Comparison of ENCODE assay signal across 12 cellular contexts in genomic region chr14:94027566-94028449, GRCh38. TPM values are rescaled to one million over a fixed set of nuclear protein-coding genes. Genes with fewer than 3 reads are reported as not detected.
DNase-seq lines count a peak whose midpoint lies in the region; ATAC-seq and TF ChIP-seq lines count a peak whose summit lies in the region.
"Had no signal": no experiment of that assay in that cellular context is flagged by ENCODE, and none has a peak within 500 bp of the region (broad histone marks: within the 10 kb centered on the region; RNA-seq: fewer than 3 reads in every experiment).

No MANE protein-coding gene starts in this region.

- peak overlapping the region in 4 of 5 experiments; percentile 25 to 68 (median 52) for H3K27ac Mint-ChIP-seq in brain
- peak overlapping the region in 4 of 9 donors; percentile 1 to 60 (median 43) for H3K27ac Mint-ChIP-seq in naive thymus-derived CD4-positive, alpha-beta T cell

- H3K27ac ChIP-seq in naive thymus-derived CD4-positive, alpha-beta T cell (ENCODE audit: low read depth, low read length), result no peak overlapping the region
- H3K27ac ChIP-seq: tibial artery had no signal

- no peak for TF ChIP-seq CTCF in brain (conservative IDR thresholded peaks at IDR 0.05)

- CTCF ChIA-PET in naive thymus-derived CD4-positive, alpha-beta T cell (lab: Charles Lee), result interaction anchor here (0.6 to 1.3 kb wide), 4 partner anchors 9 to 154 kb away, joined by 3 to 4 read pairs (median 4); no protein-coding TSS in a partner anchor

- peaks cover 2% of the 10 kb centered on the region for H3K27me3 Mint-ChIP-seq in brain
- peaks cover 0 to 2% (median 0%) of the 10 kb centered on the region in 5 donors for H3K27me3 Mint-ChIP-seq in naive thymus-derived CD4-positive, alpha-beta T cell

- H3K9me3 ChIP-seq in naive thymus-derived CD4-positive, alpha-beta T cell (ENCODE audit: control insufficient read depth in 2 of 3, low read length in 3 of 3), result no peaks in the 10 kb centered on the region
- H3K9me3 ChIP-seq: tibial artery had no signal

- no peaks in the 10 kb centered on the region for H3K27me3 ChIP-seq in naive thymus-derived CD4-positive, alpha-beta T cell (ENCODE audit: control insufficient read depth in 2 of 2, insufficient read depth in 2 of 2, low read length in 2 of 2)
- H3K27me3 ChIP-seq: tibial artery had no signal

- H3K9me3 Mint-ChIP-seq in brain, result peaks cover 0 to 2% (median 0%) of the 10 kb centered on the region in 5 experiments
- no peaks in the 10 kb centered on the region for H3K9me3 Mint-ChIP-seq in naive thymus-derived CD4-positive, alpha-beta T cell

- no peaks in the 10 kb centered on the region for H3K36me3 ChIP-seq in naive thymus-derived CD4-positive, alpha-beta T cell (ENCODE audit: control insufficient read depth in 2 of 3, insufficient read depth in 3 of 3, low read length in 3 of 3)
- H3K36me3 ChIP-seq: tibial artery had no signal

- H3K36me3 Mint-ChIP-seq in brain, result peaks cover 10% of the 10 kb centered on the region
- peaks cover 0 to 2% (median 0%) of the 10 kb centered on the region in 5 donors for H3K36me3 Mint-ChIP-seq in naive thymus-derived CD4-positive, alpha-beta T cell

- no peak for ATAC-seq in naive thymus-derived CD4-positive, alpha-beta T cell
- no peak for ATAC-seq in sciatic nerve

- H3K4me1 ChIP-seq in naive thymus-derived CD4-positive, alpha-beta T cell (ENCODE audit: control insufficient read depth in 2 of 2, insufficient read depth in 2 of 2, low read length in 2 of 2), result peaks cover 5 to 12% of the 10 kb centered on the region in 2 donors

- POLR2A ChIA-PET in naive thymus-derived CD4-positive, alpha-beta T cell (lab: Charles Lee), result interaction anchor here (1.1 to 1.7 kb wide), 2 partner anchors 10 to 53 kb away, joined by 4 to 5 read pairs; partner anchors contain the start of genes DDX24 and IFI27L1

- intact Hi-C loops in naive thymus-derived CD4-positive, alpha-beta T cell (cut with micrococcal nuclease), result loop anchor here in 1 of 2 donors (2.0 kb wide), 1 partner anchor 15 kb away; no protein-coding TSS in a partner anchor
- intact Hi-C loops in sciatic nerve (cut with DNase I), result no loop called here

- no peak overlapping the region for H3K4me3 ChIP-seq in naive thymus-derived CD4-positive, alpha-beta T cell (ENCODE audit: low read length)

- peak overlapping the region; percentile 74 to 86 (median 79) for H3K4me3 Mint-ChIP-seq in brain
- H3K4me3 Mint-ChIP-seq in naive thymus-derived CD4-positive, alpha-beta T cell, result peak overlapping the region; percentile 45 to 75 (median 70)

- peak; percentile 23 for DNase-seq in DMS79 treated with DMSO at 0.1 percent for 48 hours (lab: John Stamatoyannopoulos, UW)
- no peak for DNase-seq in DMS79 (lab: John Stamatoyannopoulos, UW)
- peak; percentile 30 for DNase-seq in HT1080 (ENCODE audit: low read depth)
- DNase-seq in naive thymus-derived CD4-positive, alpha-beta T cell, result no peak
- DNase-seq in activated effector memory CD4-positive, alpha-beta T cell treated with Interleukin-2 at 50 U/mL for 16 hours, result no peak
- DNase-seq in pons (ENCODE audit: low spot score), result no peak
- DNase-seq in sciatic nerve (ENCODE audit: low spot score), result no peak
- DNase-seq: NCI-H187 treated with DMSO at 0.1 percent for 48 hours; stimulated activated CD4-positive, alpha-beta T cell treated with anti-CD3 and anti-CD28 coated beads, Interleukin-4, amount 100 ng/mL, for 4 hours; tibial artery had no signal

- peaks cover 34% of the 10 kb centered on the region for H3K4me1 Mint-ChIP-seq in brain
- H3K4me1 Mint-ChIP-seq in naive thymus-derived CD4-positive, alpha-beta T cell, result peaks cover 14 to 28% (median 14%) of the 10 kb centered on the region in 7 donors

RNA-seq across cellular contexts. Expression of gene OTUB2, which starts 1.7 kb away (rescaled TPM):
- total RNA-seq in HT1080 (2014; rRNA removed; shearing (Covaris generic)), result 2.8 TPM in 2 replicates
- 3.5 and 5.6 TPM in 2 replicates for polyA plus RNA-seq in HT1080 (2015; cell fraction: cytosol; rRNA removed)
- polyA plus RNA-seq in HT1080 (2015; cell fraction: nucleus; rRNA removed), result 3.9 and 4.1 TPM in 2 replicates
- 1.5 TPM for polyA plus RNA-seq in brain (ENCODE audit: insufficient read depth, low read depth, low replicate concordance)
- 1 to 10 TPM in 1 of 5 experiments, under 1 TPM in 3, not detected in 1; 0.11 to 2.5 (median 0.63) TPM for total RNA-seq in naive thymus-derived CD4-positive, alpha-beta T cell
- polyA plus RNA-seq in naive thymus-derived CD4-positive, alpha-beta T cell, result under 1 TPM; 0.35 to 0.56 TPM
- total RNA-seq in sciatic nerve, result 0.80 TPM

RNA-seq across cellular contexts. Expression of gene CCDC197, which starts 30.7 kb away (rescaled TPM):
- not detected in 2 replicates for total RNA-seq in HT1080 (2014; rRNA removed; shearing (Covaris generic))
- not detected in 2 replicates for polyA plus RNA-seq in HT1080 (2015; cell fraction: cytosol; rRNA removed)
- polyA plus RNA-seq in HT1080 (2015; cell fraction: nucleus; rRNA removed), result not detected in 2 replicates
- polyA plus RNA-seq in brain (ENCODE audit: insufficient read depth, low read depth, low replicate concordance), result not detected
- total RNA-seq in naive thymus-derived CD4-positive, alpha-beta T cell, result not detected
- not detected for polyA plus RNA-seq in naive thymus-derived CD4-positive, alpha-beta T cell
- total RNA-seq in sciatic nerve, result not detected
- total RNA-seq: A172 had no signal

RNA-seq across cellular contexts. Expression of gene ASB2, which starts 51.4 kb away (rescaled TPM):
- total RNA-seq in HT1080 (2014; rRNA removed; shearing (Covaris generic)), result not detected in 2 replicates
- polyA plus RNA-seq in HT1080 (2015; cell fraction: cytosol; rRNA removed), result 0.11 TPM in 1 of 2 replicates, not detected in the other
- polyA plus RNA-seq in HT1080 (2015; cell fraction: nucleus; rRNA removed), result 0.10 TPM in 1 of 2 replicates, not detected in the other
- 0.70 TPM for polyA plus RNA-seq in brain (ENCODE audit: insufficient read depth, low read depth, low replicate concordance)
- 10 to 100 TPM in 1 of 5 experiments, 1 to 10 TPM in 2, under 1 TPM in 2; 0.32 to 63.1 (median 1.4) TPM for total RNA-seq in naive thymus-derived CD4-positive, alpha-beta T cell
- polyA plus RNA-seq in naive thymus-derived CD4-positive, alpha-beta T cell, result not detected
- total RNA-seq in sciatic nerve, result 1.4 TPM
- total RNA-seq: A172 had no signal

RNA-seq across cellular contexts. Expression of gene DDX24, which starts 53.2 kb away (rescaled TPM):
- 180 and 197 TPM in 2 replicates for total RNA-seq in HT1080 (2014; rRNA removed; shearing (Covaris generic))
- polyA plus RNA-seq in HT1080 (2015; cell fraction: cytosol; rRNA removed), result 127 and 133 TPM in 2 replicates
- 263 and 283 TPM in 2 replicates for polyA plus RNA-seq in HT1080 (2015; cell fraction: nucleus; rRNA removed)
- polyA plus RNA-seq in brain (ENCODE audit: insufficient read depth, low read depth, low replicate concordance), result 426 TPM
- total RNA-seq in naive thymus-derived CD4-positive, alpha-beta T cell, result 100 to 1,000 TPM; 214 to 438 (median 333) TPM
- polyA plus RNA-seq in naive thymus-derived CD4-positive, alpha-beta T cell, result 100 to 1,000 TPM; 190 to 306 TPM
- total RNA-seq in sciatic nerve, result 181 TPM

RNA-seq across cellular contexts. Expression of gene IFI27L1, which starts 53.3 kb away (rescaled TPM):
- 15.4 and 21.2 TPM in 2 replicates for total RNA-seq in HT1080 (2014; rRNA removed; shearing (Covaris generic))
- 13.6 and 18.0 TPM in 2 replicates for polyA plus RNA-seq in HT1080 (2015; cell fraction: cytosol; rRNA removed)
- 7.6 and 12.0 TPM in 2 replicates for polyA plus RNA-seq in HT1080 (2015; cell fraction: nucleus; rRNA removed)
- polyA plus RNA-seq in brain (ENCODE audit: insufficient read depth, low read depth, low replicate concordance), result 81.3 TPM
- 10 to 100 TPM in 2 of 5 experiments, 1 to 10 TPM in 3; 6.3 to 31.8 (median 8.2) TPM for total RNA-seq in naive thymus-derived CD4-positive, alpha-beta T cell
- polyA plus RNA-seq in naive thymus-derived CD4-positive, alpha-beta T cell, result 1 to 10 TPM; 7.6 to 8.5 TPM
- 20.5 TPM for total RNA-seq in sciatic nerve

Comparison
In these comparisons a context has a peak if more than half of its experiments do, and no peak if none do; other contexts are left out.
1. DNase-seq: peak in DMS79 treated with DMSO at 0.1 percent for 48 hours (single experiment) and HT1080 (single experiment); none in DMS79 (single experiment), naive thymus-derived CD4-positive, alpha-beta T cell (0 of 9), activated effector memory CD4-positive, alpha-beta T cell treated with Interleukin-2 at 50 U/mL for 16 hours (single experiment), pons (single experiment) and sciatic nerve (single experiment).